1 cellular context compared by ENCODE assay signal in genomic region chr19:39125554-39126311, GRCh38.
A peak's percentile ranks its signal among the peaks of the same experiment; 100 is the strongest.
TF ChIP-seq lines count a peak whose summit lies in the region.

Gene PAK4 (plus strand): TSS chr19:39125786. CDS start chr19:39169554, 43,768 bp downstream.

TF ChIP-seq in HepG2, 621 proteins besides CTCF, POLR2A, EP300 and RAD21 (continued from another document):
- TF ChIP-seq ZKSCAN8 (CRISPR knock-in tag; IDR thresholded peaks at IDR 0.05; ENCODE audit: borderline replicate concordance) (no peak), ZNF343 (CRISPR knock-in tag; IDR thresholded peaks at IDR 0.05) (no peak), PPARG (CRISPR knock-in tag; conservative IDR thresholded peaks at IDR 0.05) (0 out of 2 replicates have a peak, but pooled peaks have one; percentile 26), ZBTB8A (CRISPR knock-in tag; IDR thresholded peaks at IDR 0.05; ENCODE audit: borderline replicate concordance, low read depth) (no peak), ZNF124 (CRISPR knock-in tag; IDR thresholded peaks at IDR 0.05) (0 out of 2 replicates have a peak, but pooled peaks have one; percentile 13), JARID2 (CRISPR knock-in tag; IDR thresholded peaks at IDR 0.05; ENCODE audit: insufficient replicate concordance) (no peak), ARID5B (CRISPR knock-in tag; IDR thresholded peaks at IDR 0.05) (peak; percentile 54), FOXJ3 (CRISPR knock-in tag; IDR thresholded peaks at IDR 0.05; ENCODE audit: borderline replicate concordance) (no peak), SOX13 (IDR thresholded peaks at IDR 0.05) (no peak), SOX13 (CRISPR knock-in tag; conservative IDR thresholded peaks at IDR 0.05 in 1 of 2, IDR thresholded peaks at IDR 0.05 in 1 of 2) (no peak; a peak in 1 of 4 replicates), ZBTB3 (CRISPR knock-in tag; IDR thresholded peaks at IDR 0.05; ENCODE audit: borderline replicate concordance, low read depth) (no peak), ZNF616 (CRISPR knock-in tag; IDR thresholded peaks at IDR 0.05; ENCODE audit: low read depth) (no peak), ZNF276 (CRISPR knock-in tag; IDR thresholded peaks at IDR 0.05; ENCODE audit: low read depth) (no peak), ZNF747 (CRISPR knock-in tag; IDR thresholded peaks at IDR 0.05; ENCODE audit: borderline replicate concordance) (no peak; the same call in 1 of the 2 replicates), ZNF773 (CRISPR knock-in tag; IDR thresholded peaks at IDR 0.05; ENCODE audit: borderline replicate concordance) (0 out of 2 replicates have a peak, but pooled peaks have one; percentile 46), ZNF30 (CRISPR knock-in tag; IDR thresholded peaks at IDR 0.05) (no peak), NFE2L1 (CRISPR knock-in tag; IDR thresholded peaks at IDR 0.05; ENCODE audit: borderline replicate concordance) (no peak), ATM (IDR thresholded peaks at IDR 0.05; ENCODE audit: borderline replicate concordance) (no peak), FOXK2 (IDR thresholded peaks at IDR 0.05) (no peak), LCORL (IDR thresholded peaks at IDR 0.05) (0 out of 2 replicates have a peak, but pooled peaks have one; percentile 7), LCORL (CRISPR knock-in tag; IDR thresholded peaks at IDR 0.05) (peak; percentile 93), HOXA3 (CRISPR knock-in tag; IDR thresholded peaks at IDR 0.05) (peak; percentile 93), ZBTB20 (CRISPR knock-in tag; IDR thresholded peaks at IDR 0.05; ENCODE audit: borderline replicate concordance, low read depth) (no peak), IKZF4 (CRISPR knock-in tag; IDR thresholded peaks at IDR 0.05; ENCODE audit: borderline replicate concordance, low read depth, not compliant biosample characterization) (no peak), ZNF431 (CRISPR knock-in tag; IDR thresholded peaks at IDR 0.05; ENCODE audit: borderline replicate concordance, low read depth) (no peak)
- TF ChIP-seq, protein P1, sequence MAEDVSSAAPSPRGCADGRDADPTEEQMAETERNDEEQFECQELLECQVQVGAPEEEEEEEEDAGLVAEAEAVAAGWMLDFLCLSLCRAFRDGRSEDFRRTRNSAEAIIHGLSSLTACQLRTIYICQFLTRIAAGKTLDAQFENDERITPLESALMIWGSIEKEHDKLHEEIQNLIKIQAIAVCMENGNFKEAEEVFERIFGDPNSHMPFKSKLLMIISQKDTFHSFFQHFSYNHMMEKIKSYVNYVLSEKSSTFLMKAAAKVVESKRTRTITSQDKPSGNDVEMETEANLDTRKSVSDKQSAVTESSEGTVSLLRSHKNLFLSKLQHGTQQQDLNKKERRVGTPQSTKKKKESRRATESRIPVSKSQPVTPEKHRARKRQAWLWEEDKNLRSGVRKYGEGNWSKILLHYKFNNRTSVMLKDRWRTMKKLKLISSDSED (CRISPR knock-in tag; IDR thresholded peaks at IDR 0.05), result no peak
- TF ChIP-seq, protein P2, sequence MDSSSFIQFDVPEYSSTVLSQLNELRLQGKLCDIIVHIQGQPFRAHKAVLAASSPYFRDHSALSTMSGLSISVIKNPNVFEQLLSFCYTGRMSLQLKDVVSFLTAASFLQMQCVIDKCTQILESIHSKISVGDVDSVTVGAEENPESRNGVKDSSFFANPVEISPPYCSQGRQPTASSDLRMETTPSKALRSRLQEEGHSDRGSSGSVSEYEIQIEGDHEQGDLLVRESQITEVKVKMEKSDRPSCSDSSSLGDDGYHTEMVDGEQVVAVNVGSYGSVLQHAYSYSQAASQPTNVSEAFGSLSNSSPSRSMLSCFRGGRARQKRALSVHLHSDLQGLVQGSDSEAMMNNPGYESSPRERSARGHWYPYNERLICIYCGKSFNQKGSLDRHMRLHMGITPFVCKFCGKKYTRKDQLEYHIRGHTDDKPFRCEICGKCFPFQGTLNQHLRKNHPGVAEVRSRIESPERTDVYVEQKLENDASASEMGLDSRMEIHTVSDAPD (CRISPR knock-in tag; IDR thresholded peaks at IDR 0.05), result no peak
- TF ChIP-seq, protein P3, sequence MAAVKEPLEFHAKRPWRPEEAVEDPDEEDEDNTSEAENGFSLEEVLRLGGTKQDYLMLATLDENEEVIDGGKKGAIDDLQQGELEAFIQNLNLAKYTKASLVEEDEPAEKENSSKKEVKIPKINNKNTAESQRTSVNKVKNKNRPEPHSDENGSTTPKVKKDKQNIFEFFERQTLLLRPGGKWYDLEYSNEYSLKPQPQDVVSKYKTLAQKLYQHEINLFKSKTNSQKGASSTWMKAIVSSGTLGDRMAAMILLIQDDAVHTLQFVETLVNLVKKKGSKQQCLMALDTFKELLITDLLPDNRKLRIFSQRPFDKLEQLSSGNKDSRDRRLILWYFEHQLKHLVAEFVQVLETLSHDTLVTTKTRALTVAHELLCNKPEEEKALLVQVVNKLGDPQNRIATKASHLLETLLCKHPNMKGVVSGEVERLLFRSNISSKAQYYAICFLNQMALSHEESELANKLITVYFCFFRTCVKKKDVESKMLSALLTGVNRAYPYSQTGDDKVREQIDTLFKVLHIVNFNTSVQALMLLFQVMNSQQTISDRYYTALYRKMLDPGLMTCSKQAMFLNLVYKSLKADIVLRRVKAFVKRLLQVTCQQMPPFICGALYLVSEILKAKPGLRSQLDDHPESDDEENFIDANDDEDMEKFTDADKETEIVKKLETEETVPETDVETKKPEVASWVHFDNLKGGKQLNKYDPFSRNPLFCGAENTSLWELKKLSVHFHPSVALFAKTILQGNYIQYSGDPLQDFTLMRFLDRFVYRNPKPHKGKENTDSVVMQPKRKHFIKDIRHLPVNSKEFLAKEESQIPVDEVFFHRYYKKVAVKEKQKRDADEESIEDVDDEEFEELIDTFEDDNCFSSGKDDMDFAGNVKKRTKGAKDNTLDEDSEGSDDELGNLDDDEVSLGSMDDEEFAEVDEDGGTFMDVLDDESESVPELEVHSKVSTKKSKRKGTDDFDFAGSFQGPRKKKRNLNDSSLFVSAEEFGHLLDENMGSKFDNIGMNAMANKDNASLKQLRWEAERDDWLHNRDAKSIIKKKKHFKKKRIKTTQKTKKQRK (IDR thresholded peaks at IDR 0.05; ENCODE audit: low read length), result no peak
TF ChIP-seq in HepG2: peak in this region for 243.
